ENCODE assay signal across 13 cellular contexts in the genomic region with DNA sequence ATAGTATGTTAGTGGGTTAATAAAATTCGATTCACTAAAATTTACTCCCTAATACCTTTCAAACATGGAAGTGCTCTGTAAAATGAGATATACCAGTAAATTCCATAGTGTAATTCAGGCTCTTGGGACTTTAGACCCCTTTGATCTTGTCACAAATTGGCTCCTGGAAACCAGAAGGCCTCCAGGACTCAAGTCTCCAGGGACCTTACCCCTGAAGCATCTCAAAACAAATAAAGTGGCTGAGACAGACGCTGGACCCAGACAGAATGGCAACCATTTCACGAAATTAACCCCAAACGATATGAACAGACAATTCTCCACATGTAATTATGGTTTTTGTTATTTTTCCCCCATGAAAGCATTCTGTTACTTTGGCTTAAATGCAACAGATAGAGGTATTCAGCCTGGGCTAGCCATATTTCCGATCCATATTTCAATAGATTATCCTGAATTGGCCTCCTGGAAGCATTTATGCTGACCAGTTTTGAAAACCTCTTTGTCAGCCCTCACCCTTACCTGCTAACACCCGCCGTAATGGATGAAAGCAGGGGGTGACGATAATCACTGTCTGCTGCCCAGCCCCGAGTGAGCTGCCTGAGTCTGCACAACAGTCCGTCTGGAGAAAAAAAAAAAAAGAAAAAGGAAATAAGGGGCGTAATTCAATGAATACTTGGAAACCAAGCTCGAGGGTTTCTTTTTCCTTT. TPM values are rescaled to one million over a fixed set of nuclear protein-coding genes. Genes with fewer than 3 reads are reported as not detected.
DNase-seq lines count a peak whose midpoint lies in the region; ATAC-seq and TF ChIP-seq lines count a peak whose summit lies in the region.
"Had no signal": no experiment of that assay in that cellular context is flagged by ENCODE, and none has a peak within 500 bp of the region (broad histone marks: within the 10 kb centered on the region; RNA-seq: fewer than 3 reads in every experiment).

No MANE protein-coding gene starts in this region.

- 44% methylated on average over 12 of the region's 12 CpGs for WGBS in hepatocyte (ENCODE audit: low lambda C conversion rate, missing lambda C conversion rate)
- 51% methylated on average over 12 of the region's 12 CpGs for WGBS in smooth muscle cell (ENCODE audit: low lambda C conversion rate)

- no peaks in the 10 kb centered on the region for H3F3A ChIP-seq in smooth muscle cell (ENCODE audit: low read depth)

- H3K9ac ChIP-seq in adipocyte (ENCODE audit: low read length) (peak overlapping the region; percentile 53), smooth muscle cell (ENCODE audit: low read depth) (no peak overlapping the region)

- ATAC-seq in GM21390 (IDR thresholded peaks at IDR 0.05; ENCODE audit: unreplicated experiment) = no peak
- ATAC-seq: activated CD4-positive, alpha-beta T cell treated with anti-CD3 and anti-CD28 coated beads for 36 hours had no signal

- TF ChIP-seq CTCF in hepatocyte (IDR thresholded peaks at IDR 0.05; ENCODE audit: poor library complexity) (no peak), smooth muscle cell (IDR thresholded peaks at IDR 0.05; ENCODE audit: borderline replicate concordance, insufficient read depth, poor library complexity, severe bottlenecking) (no peak)

- peak overlapping the region; percentile 55 for H2AFZ ChIP-seq in hepatocyte
- H2AFZ ChIP-seq in smooth muscle cell (ENCODE audit: low read depth) = peak overlapping the region; percentile 32

- H4K20me1 ChIP-seq in hepatocyte (ENCODE audit: insufficient read depth, poor library complexity, severe bottlenecking) (no peaks in the 10 kb centered on the region), smooth muscle cell (ENCODE audit: low read depth) (no peaks in the 10 kb centered on the region)

- DNase-seq in MG63 (peak; percentile 23), adipocyte (ENCODE audit: low read depth) (peak; percentile 46), hepatocyte (ENCODE audit: low spot score) (no peak), smooth muscle cell (lab: John Stamatoyannopoulos, UW; ENCODE audit: unreplicated experiment) (no peak), SJCRH30 (no peak)
- DNase-seq in stimulated activated CD4-positive, alpha-beta T cell treated with anti-CD3 and anti-CD28 coated beads, Interleukin-4, amount 100 ng/mL, for 1 hour = no peak
- DNase-seq: activated CD4-positive, alpha-beta T cell treated with anti-CD3 and anti-CD28 coated beads for 36 hours; activated T-cell treated with anti-CD3 and anti-CD28 coated beads, Interleukin-2, amount 50 U/mL, for 24 hours; NCI-H446; sigmoid colon; stomach had no signal

- H3K9me3 ChIP-seq in MG63 = peaks cover 6% of the 10 kb centered on the region; the same call in 1 of the 2 replicates
- H3K9me3 ChIP-seq in adipocyte (ENCODE audit: control insufficient read depth, low read length) = no peaks in the 10 kb centered on the region
- H3K9me3 ChIP-seq in hepatocyte (ENCODE audit: low read depth) = no peaks in the 10 kb centered on the region
- H3K9me3 ChIP-seq in smooth muscle cell (replicated peaks; ENCODE audit: low read depth) = no peaks in the 10 kb centered on the region
- H3K9me3 ChIP-seq in SJCRH30 (replicated peaks) = peaks cover 9% of the 10 kb centered on the region; the same call in 1 of the 2 replicates

- H3K4me1 ChIP-seq in adipocyte (ENCODE audit: control insufficient read depth, insufficient read depth, low read length) (peaks cover 11% of the 10 kb centered on the region), hepatocyte (ENCODE audit: insufficient read depth) (no peaks in the 10 kb centered on the region), smooth muscle cell (ENCODE audit: low read depth) (peaks cover 7% of the 10 kb centered on the region), SJCRH30 (no peaks in the 10 kb centered on the region)
- H3K4me1 ChIP-seq: sigmoid colon, stomach had no signal

- no peaks in the 10 kb centered on the region for H3K79me2 ChIP-seq in hepatocyte
- H3K79me2 ChIP-seq in smooth muscle cell (ENCODE audit: low read depth) = no peaks in the 10 kb centered on the region

- H3K27me3 ChIP-seq in MG63 = no peaks in the 10 kb centered on the region
- H3K27me3 ChIP-seq in adipocyte (replicated peaks; ENCODE audit: control insufficient read depth, insufficient read depth, low read length) = no peaks in the 10 kb centered on the region
- H3K27me3 ChIP-seq in hepatocyte = no peaks in the 10 kb centered on the region
- H3K27me3 ChIP-seq in smooth muscle cell (ENCODE audit: low read depth) = no peaks in the 10 kb centered on the region
- no peaks in the 10 kb centered on the region for H3K27me3 ChIP-seq in SJCRH30
- H3K27me3 ChIP-seq: sigmoid colon, stomach had no signal

- H3K9me2 ChIP-seq in hepatocyte (replicated peaks; ENCODE audit: insufficient read depth) = no peaks in the 10 kb centered on the region

- H3K36me3 ChIP-seq in MG63 = no peaks in the 10 kb centered on the region
- H3K36me3 ChIP-seq in adipocyte (ENCODE audit: control insufficient read depth, insufficient read depth, low read length, severe bottlenecking) = no peaks in the 10 kb centered on the region
- H3K36me3 ChIP-seq in hepatocyte (replicated peaks; ENCODE audit: insufficient read depth, low read depth) = no peaks in the 10 kb centered on the region
- H3K36me3 ChIP-seq in smooth muscle cell (ENCODE audit: low read depth) = no peaks in the 10 kb centered on the region
- H3K36me3 ChIP-seq in SJCRH30 = peaks cover 2% of the 10 kb centered on the region; the same call in 1 of the 2 replicates
- H3K36me3 ChIP-seq: sigmoid colon, stomach had no signal

- no peak overlapping the region for H3K27ac ChIP-seq in hepatocyte
- H3K27ac ChIP-seq in smooth muscle cell (ENCODE audit: low read depth) = no peak overlapping the region
- no peak overlapping the region for H3K27ac ChIP-seq in SJCRH30
- H3K27ac ChIP-seq: sigmoid colon, stomach had no signal

- peak overlapping the region; percentile 12 for H3K4me3 ChIP-seq in MG63
- H3K4me3 ChIP-seq in adipocyte (ENCODE audit: low read length) = peak overlapping the region; percentile 76
- no peak overlapping the region for H3K4me3 ChIP-seq in hepatocyte
- peak overlapping the region; percentile 19 for H3K4me3 ChIP-seq in smooth muscle cell
- H3K4me3 ChIP-seq in SJCRH30 = no peak overlapping the region
- H3K4me3 ChIP-seq: sigmoid colon, stomach had no signal

- H3K4me2 ChIP-seq in hepatocyte (peak overlapping the region; percentile 43), smooth muscle cell (peak overlapping the region; percentile 68)

RNA-seq across cellular contexts. Expression of gene EFNA5, which starts 34.1 kb away (rescaled TPM):
- total RNA-seq in MG63 (2014; rRNA removed; shearing (Covaris generic); ENCODE audit: low replicate concordance) = 0.56 and 0.79 TPM in 2 replicates
- total RNA-seq in hepatocyte (10.2 and 18.8 TPM in 2 replicates), smooth muscle cell (1.7 and 8.8 TPM in 2 replicates)
- polyA plus RNA-seq in hepatocyte (8.5 and 12.1 TPM in 2 replicates), smooth muscle cell (0.32 and 0.97 TPM in 2 replicates)
- total RNA-seq in SJCRH30 (2014; rRNA removed; shearing (Covaris generic)) = 32.7 and 41.3 TPM in 2 replicates
- total RNA-seq: activated CD4-positive, alpha-beta T cell treated with anti-CD3 and anti-CD28 coated beads for 36 hours; T-helper 1 cell treated with Interleukin-12 subunit alpha and Interleukin-12 subunit beta and Interleukin-4 antibody, amounts not matched to agents 30 ng/mL and 1 ng/mL, for 36 hours had no signal

Comparison
In these comparisons a context has a peak if more than half of its experiments do, and no peak if none do; other contexts are left out.
1. DNase-seq: peak in MG63 (single experiment) and adipocyte (single experiment); none in hepatocyte (single experiment), smooth muscle cell (single experiment), stimulated activated CD4-positive, alpha-beta T cell treated with anti-CD3 and anti-CD28 coated beads, Interleukin-4, amount 100 ng/mL, for 1 hour (single experiment) and SJCRH30 (0 of 2).
2. H3K4me3 ChIP-seq: peak in MG63 (single experiment), adipocyte (single experiment) and smooth muscle cell (single experiment); none in hepatocyte (single experiment) and SJCRH30 (single experiment).